Comparison of ENCODE assay signal across 29 cellular contexts in the genomic region with DNA sequence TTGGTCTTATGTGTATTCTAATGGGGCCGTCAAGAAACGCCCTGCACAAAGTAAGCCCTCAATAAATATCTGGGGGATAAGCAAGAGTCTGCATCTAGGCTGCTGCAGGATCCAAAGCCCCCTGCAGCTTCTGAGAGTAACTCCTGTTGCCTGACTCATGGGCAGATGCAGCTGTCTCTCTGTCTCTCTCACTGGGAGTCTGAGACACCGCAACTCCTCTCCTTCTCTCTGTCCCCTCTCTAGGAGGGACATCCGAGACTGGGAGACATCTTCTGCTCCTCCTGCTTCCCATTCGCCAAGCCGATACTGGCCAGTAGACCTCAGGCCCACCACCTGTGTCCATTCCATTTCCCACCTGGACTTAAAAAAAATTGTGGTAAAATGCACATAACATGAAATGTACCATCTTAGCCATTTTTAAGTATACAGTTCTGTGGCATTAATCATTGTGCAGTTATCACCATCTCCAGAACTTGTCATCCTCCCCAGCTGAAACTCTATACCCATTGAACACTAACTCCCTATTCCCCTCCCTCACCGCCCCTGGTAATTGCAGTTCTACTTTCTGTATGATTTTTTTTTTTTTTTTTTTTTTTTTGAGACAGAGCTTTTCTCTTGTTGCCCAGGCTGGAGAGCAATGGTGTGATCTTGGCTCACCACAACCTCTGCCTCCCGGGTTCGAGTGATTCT. TPM values are rescaled to one million over a fixed set of nuclear protein-coding genes. Genes with fewer than 3 reads are reported as not detected.
A peak's percentile ranks its signal among the peaks of the same experiment; 100 is the strongest.
DNase-seq lines count a peak whose midpoint lies in the region; ATAC-seq and TF ChIP-seq lines count a peak whose summit lies in the region.
"Had no signal": no experiment of that assay in that cellular context is flagged by ENCODE, and none has a peak within 500 bp of the region (broad histone marks: within the 10 kb centered on the region; RNA-seq: fewer than 3 reads in every experiment).

No MANE protein-coding gene starts in this region.

- TF ChIP-seq EP300 in sigmoid colon (IDR thresholded peaks at IDR 0.05) = no peak

- TF ChIP-seq POLR2A in right lobe of liver (IDR thresholded peaks at IDR 0.05) (no peak), sigmoid colon (IDR thresholded peaks at IDR 0.05) (no peak)

- WGBS in liver = 95% methylated on average over 9 of the region's 9 CpGs
- 85% methylated on average over 7 of the region's 9 CpGs for WGBS in right lobe of liver (ENCODE audit: insufficient coverage, low coverage, low lambda C conversion rate, missing lambda C conversion rate)
- 91% methylated on average over 9 of the region's 9 CpGs for WGBS in sigmoid colon, 2 donors

- TF ChIP-seq CTCF in liver (IDR thresholded peaks at IDR 0.05; ENCODE audit: low read depth, low read length, missing input control) = no peak
- TF ChIP-seq CTCF in right lobe of liver (IDR thresholded peaks at IDR 0.05) = no peak
- TF ChIP-seq CTCF in sigmoid colon (IDR thresholded peaks at IDR 0.05) = no peak

- H3K36me3 ChIP-seq in liver (ENCODE audit: control insufficient read depth in 4 of 4, insufficient read depth in 3 of 4, low read depth in 1 of 4, low read length in 3 of 4) = peaks cover 0 to 4% (median 0%) of the 10 kb centered on the region in 4 donors
- no peaks in the 10 kb centered on the region for H3K36me3 ChIP-seq in right lobe of liver
- no peaks in the 10 kb centered on the region for H3K36me3 ChIP-seq in sigmoid colon
- H3K36me3 ChIP-seq in effector memory CD4-positive, alpha-beta T cell (ENCODE audit: control insufficient read depth, insufficient read depth, low read length) = no peaks in the 10 kb centered on the region
- H3K36me3 ChIP-seq: adrenal gland, brain microvascular endothelial cell, esophagus muscularis mucosa, left lung, thoracic aorta had no signal

- H3K9me3 ChIP-seq in liver (ENCODE audit: control insufficient read depth in 4 of 4, low read length in 3 of 4) = no peaks in the 10 kb centered on the region
- no peaks in the 10 kb centered on the region for H3K9me3 ChIP-seq in right lobe of liver
- no peaks in the 10 kb centered on the region for H3K9me3 ChIP-seq in sigmoid colon
- no peaks in the 10 kb centered on the region for H3K9me3 ChIP-seq in effector memory CD4-positive, alpha-beta T cell (ENCODE audit: control insufficient read depth, low read length)
- H3K9me3 ChIP-seq: adrenal gland, esophagus muscularis mucosa, left lung, thoracic aorta had no signal

- H3K27me3 ChIP-seq in liver (ENCODE audit: control insufficient read depth in 4 of 4, insufficient read depth in 4 of 4, low read length in 3 of 4) (no peaks in the 10 kb centered on the region), right lobe of liver (no peaks in the 10 kb centered on the region), sigmoid colon (no peaks in the 10 kb centered on the region)
- H3K27me3 ChIP-seq in effector memory CD4-positive, alpha-beta T cell (replicated peaks; ENCODE audit: control insufficient read depth, insufficient read depth, low read length, poor library complexity, severe bottlenecking) = peaks cover 7% of the 10 kb centered on the region
- H3K27me3 ChIP-seq: adrenal gland, brain microvascular endothelial cell, esophagus muscularis mucosa had no signal

- H3K4me1 ChIP-seq in liver (ENCODE audit: control insufficient read depth in 4 of 4, insufficient read depth in 4 of 4, low read length in 3 of 4) (peaks cover 0 to 12% (median 2%) of the 10 kb centered on the region in 4 donors), right lobe of liver (peaks cover 0 to 9% (median 0%) of the 10 kb centered on the region in 4 donors), sigmoid colon (peaks cover 0 to 17% (median 3%) of the 10 kb centered on the region in 4 donors)
- H3K4me1 ChIP-seq in effector memory CD4-positive, alpha-beta T cell (ENCODE audit: control insufficient read depth, insufficient read depth, low read length, poor library complexity, severe bottlenecking) = no peaks in the 10 kb centered on the region
- H3K4me1 ChIP-seq: adrenal gland, foreskin keratinocyte, parathyroid adenoma had no signal

- TF ChIP-seq RAD21 in liver (IDR thresholded peaks at IDR 0.05) = no peak

- no peak for DNase-seq in right lobe of liver
- DNase-seq in left kidney (ENCODE audit: low read depth, low spot score) = peak; percentile 61
- DNase-seq in sigmoid colon = peak; percentile 30
- DNase-seq in NCI-H1092 treated with DMSO at 0.1 percent for 48 hours (lab: John Stamatoyannopoulos, UW) = no peak
- no peak for DNase-seq in HuH-7 (ENCODE audit: low spot score)
- no peak for DNase-seq in effector memory CD4-positive, alpha-beta T cell
- DNase-seq: activated CD4-positive, CD25-positive, alpha-beta regulatory T cell; activated CD8-positive, alpha-beta memory T cell treated with anti-CD3 and anti-CD28 coated beads, Interleukin-2, amount 10 ng/mL, durations not matched to agents 7 days and 5 days; activated naive CD4-positive, alpha-beta T cell treated with anti-CD3 and anti-CD28 coated beads for 36 hours; activated T-cell treated with anti-CD3 and anti-CD28 coated beads, Interleukin-2, amount 50 U/mL, for 48 hours; adrenal gland; brain microvascular endothelial cell; foreskin keratinocyte; GOT3; hippocampal formation; immature natural killer cell; left lung; NCI-H2029; NCI-H69; SIG-M5; stimulated activated naive CD8-positive, alpha-beta T cell treated with anti-CD3 and anti-CD28 coated beads, Interleukin-15, Interleukin-2, amounts not matched to agents 100 U/mL and 50 U/mL, for 24 hours had no signal

- no peak overlapping the region for H3K9ac ChIP-seq in liver (ENCODE audit: low read depth in 1 of 2, low read length in 2 of 2)
- H3K9ac ChIP-seq: parathyroid adenoma had no signal

- H3K27ac ChIP-seq in liver (ENCODE audit: low read depth in 1 of 2, low read length in 2 of 2) (peak overlapping the region; percentile 5 to 27), right lobe of liver (peak overlapping the region in 1 of 3 donors; percentile 32), sigmoid colon (no peak overlapping the region)
- no peak overlapping the region for H3K27ac ChIP-seq in effector memory CD4-positive, alpha-beta T cell (ENCODE audit: insufficient read depth, low read length, poor library complexity, severe bottlenecking)
- H3K27ac ChIP-seq: brain microvascular endothelial cell, foreskin keratinocyte, parathyroid adenoma, thoracic aorta had no signal

- H3K4me3 ChIP-seq in liver (ENCODE audit: low read depth in 1 of 3, low read length in 3 of 3) = no peak overlapping the region
- no peak overlapping the region for H3K4me3 ChIP-seq in right lobe of liver
- no peak overlapping the region for H3K4me3 ChIP-seq in sigmoid colon
- no peak overlapping the region for H3K4me3 ChIP-seq in effector memory CD4-positive, alpha-beta T cell (ENCODE audit: insufficient read depth, low read depth, low read length, poor library complexity, severe bottlenecking)
- H3K4me3 ChIP-seq: adrenal gland, coronary artery, esophagus muscularis mucosa, K562, left lung, thoracic aorta had no signal

- intact Hi-C loops in right lobe of liver (cut with DNase I) = no loop called here
- intact Hi-C loops in sigmoid colon (cut with DNase I) = no loop called here

- ATAC-seq in right lobe of liver (no peak), HG03432 (IDR thresholded peaks at IDR 0.05; ENCODE audit: unreplicated experiment) (no peak)
- ATAC-seq: activated CD8-positive, alpha-beta memory T cell treated with anti-CD3 and anti-CD28 coated beads, Interleukin-2, amount 10 ng/mL, durations not matched to agents 7 days and 5 days; foreskin keratinocyte; K562; Panc1; stimulated activated naive CD8-positive, alpha-beta T cell treated with anti-CD3 and anti-CD28 coated beads, Interleukin-15, Interleukin-2, amounts not matched to agents 100 U/mL and 50 U/mL, for 24 hours had no signal

TF ChIP-seq in liver, 16 proteins besides CTCF, POLR2A, EP300 and RAD21:
- TF ChIP-seq, protein P1, sequence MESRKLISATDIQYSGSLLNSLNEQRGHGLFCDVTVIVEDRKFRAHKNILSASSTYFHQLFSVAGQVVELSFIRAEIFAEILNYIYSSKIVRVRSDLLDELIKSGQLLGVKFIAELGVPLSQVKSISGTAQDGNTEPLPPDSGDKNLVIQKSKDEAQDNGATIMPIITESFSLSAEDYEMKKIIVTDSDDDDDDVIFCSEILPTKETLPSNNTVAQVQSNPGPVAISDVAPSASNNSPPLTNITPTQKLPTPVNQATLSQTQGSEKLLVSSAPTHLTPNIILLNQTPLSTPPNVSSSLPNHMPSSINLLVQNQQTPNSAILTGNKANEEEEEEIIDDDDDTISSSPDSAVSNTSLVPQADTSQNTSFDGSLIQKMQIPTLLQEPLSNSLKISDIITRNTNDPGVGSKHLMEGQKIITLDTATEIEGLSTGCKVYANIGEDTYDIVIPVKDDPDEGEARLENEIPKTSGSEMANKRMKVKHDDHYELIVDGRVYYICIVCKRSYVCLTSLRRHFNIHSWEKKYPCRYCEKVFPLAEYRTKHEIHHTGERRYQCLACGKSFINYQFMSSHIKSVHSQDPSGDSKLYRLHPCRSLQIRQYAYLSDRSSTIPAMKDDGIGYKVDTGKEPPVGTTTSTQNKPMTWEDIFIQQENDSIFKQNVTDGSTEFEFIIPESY (IDR thresholded peaks at IDR 0.05) = no peak
- TF ChIP-seq YY1 (IDR thresholded peaks at IDR 0.05) = no peak
- no peak for TF ChIP-seq FOXA2 (IDR thresholded peaks at IDR 0.05)
- no peak for TF ChIP-seq RXRA (IDR thresholded peaks at IDR 0.05)
- no peak for TF ChIP-seq SP1 (IDR thresholded peaks at IDR 0.05)
- no peak for TF ChIP-seq MAX (IDR thresholded peaks at IDR 0.05)
- no peak for TF ChIP-seq ATF3 (IDR thresholded peaks at IDR 0.05)
TF ChIP-seq in liver: peak in this region for 0.

RNA-seq across cellular contexts. Expression of gene DYSF, which starts 20.1 kb away (rescaled TPM):
- total RNA-seq in liver (10 to 100 TPM; 15.1 to 20.8 TPM), right lobe of liver (10 to 100 TPM; 21.8 to 55.0 (median 32.9) TPM), sigmoid colon (10 to 100 TPM; 12.5 to 49.6 (median 13.7) TPM)
- polyA plus RNA-seq in liver (10 to 100 TPM in 1 of 2 donors, 1 to 10 TPM in 1; 8.5 to 12.0 TPM), sigmoid colon (1 to 10 TPM; 1.6 to 4.1 (median 2.4) TPM)

Comparison
In these comparisons a context has a peak if more than half of its experiments do, and no peak if none do; other contexts are left out.
1. H3K27ac ChIP-seq: peak in liver (2 of 2); none in sigmoid colon (0 of 4) and effector memory CD4-positive, alpha-beta T cell (single experiment).
2. DNase-seq: peak in left kidney (single experiment) and sigmoid colon (single experiment); none in right lobe of liver (0 of 3), NCI-H1092 treated with DMSO at 0.1 percent for 48 hours (single experiment), HuH-7 (single experiment) and effector memory CD4-positive, alpha-beta T cell (0 of 3).